ENCODE assay signal across 1 cellular context in genomic region chr3:131038326-131038725, GRCh38.
TF ChIP-seq lines count a peak whose summit lies in the region.

No MANE protein-coding gene starts in this region.

TF ChIP-seq in GM12878, 131 proteins besides CTCF, POLR2A, EP300 and RAD21 (continued from another document):
- TF ChIP-seq, protein P1, sequence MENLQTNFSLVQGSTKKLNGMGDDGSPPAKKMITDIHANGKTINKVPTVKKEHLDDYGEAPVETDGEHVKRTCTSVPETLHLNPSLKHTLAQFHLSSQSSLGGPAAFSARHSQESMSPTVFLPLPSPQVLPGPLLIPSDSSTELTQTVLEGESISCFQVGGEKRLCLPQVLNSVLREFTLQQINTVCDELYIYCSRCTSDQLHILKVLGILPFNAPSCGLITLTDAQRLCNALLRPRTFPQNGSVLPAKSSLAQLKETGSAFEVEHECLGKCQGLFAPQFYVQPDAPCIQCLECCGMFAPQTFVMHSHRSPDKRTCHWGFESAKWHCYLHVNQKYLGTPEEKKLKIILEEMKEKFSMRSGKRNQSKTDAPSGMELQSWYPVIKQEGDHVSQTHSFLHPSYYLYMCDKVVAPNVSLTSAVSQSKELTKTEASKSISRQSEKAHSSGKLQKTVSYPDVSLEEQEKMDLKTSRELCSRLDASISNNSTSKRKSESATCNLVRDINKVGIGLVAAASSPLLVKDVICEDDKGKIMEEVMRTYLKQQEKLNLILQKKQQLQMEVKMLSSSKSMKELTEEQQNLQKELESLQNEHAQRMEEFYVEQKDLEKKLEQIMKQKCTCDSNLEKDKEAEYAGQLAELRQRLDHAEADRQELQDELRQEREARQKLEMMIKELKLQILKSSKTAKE (IDR thresholded peaks at IDR 0.05; ENCODE audit: low read depth, poor library complexity, severe bottlenecking): no peak
- TF ChIP-seq CBX3 (IDR thresholded peaks at IDR 0.05; ENCODE audit: borderline replicate concordance, low read depth) (no peak), ATF7 (IDR thresholded peaks at IDR 0.05; ENCODE audit: low read depth) (no peak), BHLHE40 (IDR thresholded peaks at IDR 0.05; ENCODE audit: borderline replicate concordance in 1 of 2, low read depth in 2 of 2, low read length in 1 of 2) (no peak)
